In genomic region chr15:89628791-89629715, GRCh38 we compare ENCODE assay signal across 19 cellular contexts. TPM values are rescaled to one million over a fixed set of nuclear protein-coding genes. Genes with fewer than 3 reads are reported as not detected.
DNase-seq lines count a peak whose midpoint lies in the region; ATAC-seq and TF ChIP-seq lines count a peak whose summit lies in the region.
"Had no signal": no experiment of that assay in that cellular context is flagged by ENCODE, and none has a peak within 500 bp of the region (broad histone marks: within the 10 kb centered on the region; RNA-seq: fewer than 3 reads in every experiment).

No MANE protein-coding gene starts in this region.

- peaks cover 4% of the 10 kb centered on the region for H3K4me1 Mint-ChIP-seq in activated naive CD8-positive, alpha-beta T cell treated with anti-CD3 and anti-CD28 coated beads, Interleukin-2, amount 50 U/mL, for 24 hours
- peaks cover 5% of the 10 kb centered on the region for H3K4me1 Mint-ChIP-seq in activated CD8-positive, alpha-beta T cell treated with anti-CD3 and anti-CD28 coated beads for 36 hours (ENCODE audit: low read depth)

- peaks cover 0 to 37% (median 17%) of the 10 kb centered on the region in 11 experiments; a peak in 9 of 22 replicates for H4K20me1 ChIP-seq in BLaER1 treated with 17β-estradiol and CSF1 and Interleukin-3, amounts not matched to agents 10 nM and 100 nM

- H3K4me3 Mint-ChIP-seq in activated naive CD8-positive, alpha-beta T cell treated with anti-CD3 and anti-CD28 coated beads, Interleukin-2, amount 50 U/mL, for 24 hours, result peak overlapping the region; percentile 18
- H3K4me3 Mint-ChIP-seq in activated CD8-positive, alpha-beta T cell treated with anti-CD3 and anti-CD28 coated beads for 36 hours, result no peak overlapping the region

- H3K9me3 Mint-ChIP-seq in activated naive CD8-positive, alpha-beta T cell treated with anti-CD3 and anti-CD28 coated beads, Interleukin-2, amount 50 U/mL, for 24 hours, result no peaks in the 10 kb centered on the region
- H3K9me3 Mint-ChIP-seq in activated CD8-positive, alpha-beta T cell treated with anti-CD3 and anti-CD28 coated beads for 36 hours, result no peaks in the 10 kb centered on the region

- DNase-seq in H7 (peak; percentile 67), mesenteric fat pad (ENCODE audit: low spot score) (peak; percentile 37), heart left ventricle (no peak), sigmoid colon (no peak)
- no peak for DNase-seq in activated naive CD8-positive, alpha-beta T cell treated with anti-CD3 and anti-CD28 coated beads, Interleukin-2, amount 50 U/mL, for 24 hours
- DNase-seq in activated CD8-positive, alpha-beta T cell treated with anti-CD3 and anti-CD28 coated beads for 36 hours, result no peak
- DNase-seq: activated gamma-delta T cell, amniotic stem cell, caudate nucleus, DND-41, left lung, NCI-H1694, NCI-H226, testis had no signal

- intact Hi-C loops in heart left ventricle (cut with DNase I), result no loop called here
- intact Hi-C loops in sigmoid colon (cut with DNase I), result no loop called here
- intact Hi-C loops in activated CD8-positive, alpha-beta T cell treated with anti-CD3 and anti-CD28 coated beads for 36 hours (cut with micrococcal nuclease), result no loop called here

- no peaks in the 10 kb centered on the region for H3K27me3 Mint-ChIP-seq in activated naive CD8-positive, alpha-beta T cell treated with anti-CD3 and anti-CD28 coated beads, Interleukin-2, amount 50 U/mL, for 24 hours
- H3K27me3 Mint-ChIP-seq in activated CD8-positive, alpha-beta T cell treated with anti-CD3 and anti-CD28 coated beads for 36 hours, result no peaks in the 10 kb centered on the region

- H3K36me3 ChIP-seq in BLaER1 treated with 17β-estradiol and CSF1 and Interleukin-3, amounts not matched to agents 10 nM and 100 nM, result peaks cover 71 to 98% (median 97%) of the 10 kb centered on the region in 11 experiments
- H3K36me3 ChIP-seq in H7 (replicated peaks; ENCODE audit: control insufficient read depth, insufficient read depth, low read length), result peaks cover 66% of the 10 kb centered on the region
- H3K36me3 ChIP-seq in heart left ventricle, result peaks cover 0 to 77% (median 51%) of the 10 kb centered on the region in 9 donors
- peaks cover 20 to 87% (median 43%) of the 10 kb centered on the region in 4 donors for H3K36me3 ChIP-seq in sigmoid colon

- H3K27me3 ChIP-seq in BLaER1 treated with 17β-estradiol and CSF1 and Interleukin-3, amounts not matched to agents 10 nM and 100 nM, result no peaks in the 10 kb centered on the region
- no peaks in the 10 kb centered on the region for H3K27me3 ChIP-seq in H7 (ENCODE audit: control insufficient read depth, insufficient read depth, low read length)
- H3K27me3 ChIP-seq in heart left ventricle, result no peaks in the 10 kb centered on the region
- H3K27me3 ChIP-seq in sigmoid colon, result no peaks in the 10 kb centered on the region
- H3K27me3 ChIP-seq: left lung, neutrophil, right atrium auricular region, testis had no signal

- peak overlapping the region in 6 of 11 experiments; percentile 10 to 43 (median 36); a peak in 5 of 22 replicates for H3K27ac ChIP-seq in BLaER1 treated with 17β-estradiol and CSF1 and Interleukin-3, amounts not matched to agents 10 nM and 100 nM
- no peak overlapping the region for H3K27ac ChIP-seq in heart left ventricle
- no peak overlapping the region for H3K27ac ChIP-seq in sigmoid colon
- H3K27ac ChIP-seq: left lung, neutrophil, right atrium auricular region, testis had no signal

- H3K4me2 ChIP-seq in BLaER1 treated with 17β-estradiol and CSF1 and Interleukin-3, amounts not matched to agents 10 nM and 100 nM, result peak overlapping the region in 5 of 11 experiments; percentile 7 to 48 (median 39); a peak in 4 of 22 replicates

- H3K4me1 ChIP-seq in BLaER1 treated with 17β-estradiol and CSF1 and Interleukin-3, amounts not matched to agents 10 nM and 100 nM, result peaks cover 0 to 24% (median 11%) of the 10 kb centered on the region in 10 experiments; a peak in 13 of 20 replicates
- no peaks in the 10 kb centered on the region for H3K4me1 ChIP-seq in heart left ventricle
- H3K4me1 ChIP-seq in sigmoid colon, result no peaks in the 10 kb centered on the region
- H3K4me1 ChIP-seq: left lung, right atrium auricular region, testis had no signal

- CTCF ChIA-PET in activated CD8-positive, alpha-beta T cell treated with anti-CD3 and anti-CD28 coated beads for 36 hours (lab: Charles Lee), result interaction anchor here (1.2 kb wide), 1 partner anchor 19 kb away, joined by 3 read pairs; no protein-coding TSS in a partner anchor

- TF ChIP-seq CTCF in heart left ventricle (IDR thresholded peaks at IDR 0.05) (no peak), sigmoid colon (IDR thresholded peaks at IDR 0.05) (no peak)
- TF ChIP-seq CTCF in activated CD8-positive, alpha-beta T cell treated with anti-CD3 and anti-CD28 coated beads for 36 hours (IDR thresholded peaks at IDR 0.05), result no peak

- no peak for TF ChIP-seq POLR2A in heart left ventricle (IDR thresholded peaks at IDR 0.05)
- TF ChIP-seq POLR2A in sigmoid colon (IDR thresholded peaks at IDR 0.05), result no peak

- H3K9ac ChIP-seq in BLaER1 treated with 17β-estradiol and CSF1 and Interleukin-3, amounts not matched to agents 10 nM and 100 nM, result peak overlapping the region in 3 of 11 experiments; percentile 22 to 33 (median 23); a peak in 1 of 22 replicates

- TF ChIP-seq EP300 in sigmoid colon (IDR thresholded peaks at IDR 0.05), result no peak

- ATAC-seq in activated naive CD8-positive, alpha-beta T cell treated with anti-CD3 and anti-CD28 coated beads, Interleukin-2, amount 50 U/mL, for 24 hours, result no peak
- no peak for ATAC-seq in heart left ventricle
- no peak for ATAC-seq in GM18909 (IDR thresholded peaks at IDR 0.05; ENCODE audit: poor library complexity, unreplicated experiment)
- ATAC-seq in activated CD8-positive, alpha-beta T cell treated with anti-CD3 and anti-CD28 coated beads for 36 hours, result no peak
- ATAC-seq: esophagus mucosa, left lung had no signal

- H3K27ac Mint-ChIP-seq in activated naive CD8-positive, alpha-beta T cell treated with anti-CD3 and anti-CD28 coated beads, Interleukin-2, amount 50 U/mL, for 24 hours, result peak overlapping the region; percentile 7
- H3K27ac Mint-ChIP-seq in activated CD8-positive, alpha-beta T cell treated with anti-CD3 and anti-CD28 coated beads for 36 hours, result no peak overlapping the region

- no peak overlapping the region for H3K4me3 ChIP-seq in BLaER1 treated with 17β-estradiol and CSF1 and Interleukin-3, amounts not matched to agents 10 nM and 100 nM
- H3K4me3 ChIP-seq in H7 (ENCODE audit: insufficient read depth, low read depth, low read length) (no peak overlapping the region), heart left ventricle (no peak overlapping the region), sigmoid colon (no peak overlapping the region)
- H3K4me3 ChIP-seq: left lung, right atrium auricular region, testis had no signal

- POLR2A ChIA-PET in activated CD8-positive, alpha-beta T cell treated with anti-CD3 and anti-CD28 coated beads for 36 hours (lab: Charles Lee), result no interaction called here

- WGBS in heart left ventricle, 4 donors, result 91 to 95% (median 93%) methylated on average over 28 to 31 of the region's 31 CpGs
- WGBS in sigmoid colon, 2 donors, result 94% methylated on average over 31 of the region's 31 CpGs

- H3K36me3 Mint-ChIP-seq in activated naive CD8-positive, alpha-beta T cell treated with anti-CD3 and anti-CD28 coated beads, Interleukin-2, amount 50 U/mL, for 24 hours (ENCODE audit: low read depth), result peaks cover 53% of the 10 kb centered on the region
- peaks cover 73% of the 10 kb centered on the region for H3K36me3 Mint-ChIP-seq in activated CD8-positive, alpha-beta T cell treated with anti-CD3 and anti-CD28 coated beads for 36 hours (ENCODE audit: low read depth)

- peaks cover 10 to 48% (median 29%) of the 10 kb centered on the region in 11 experiments; a peak in 21 of 22 replicates for H3K9me3 ChIP-seq in BLaER1 treated with 17β-estradiol and CSF1 and Interleukin-3, amounts not matched to agents 10 nM and 100 nM (replicated peaks in 1 of 11)
- no peaks in the 10 kb centered on the region for H3K9me3 ChIP-seq in heart left ventricle
- H3K9me3 ChIP-seq in sigmoid colon, result no peaks in the 10 kb centered on the region
- H3K9me3 ChIP-seq: neutrophil, right atrium auricular region, testis had no signal

RNA-seq across cellular contexts. Expression of gene KIF7, which starts 26.2 kb away (rescaled TPM):
- total RNA-seq in H7 (2014; rRNA removed; shearing (Covaris generic)), result 7.8 and 9.0 TPM in 2 replicates
- total RNA-seq in mesenteric fat pad (12.7 TPM), heart left ventricle (1 to 10 TPM; 2.7 to 9.2 (median 3.5) TPM), sigmoid colon (10 to 100 TPM in 1 of 4 donors, 1 to 10 TPM in 3; 5.4 to 15.2 (median 7.1) TPM)
- polyA plus RNA-seq in heart left ventricle (1 to 10 TPM; 1.3 to 3.0 TPM), sigmoid colon (1 to 10 TPM in 1 of 3 donors, under 1 TPM in 2; 0.46 to 1.9 (median 0.60) TPM)
- total RNA-seq in activated CD8-positive, alpha-beta T cell treated with anti-CD3 and anti-CD28 coated beads for 36 hours, result 1 to 10 TPM; 2.7 to 3.7 TPM

RNA-seq across cellular contexts. Expression of gene PLIN1, which starts 50.1 kb away (rescaled TPM):
- 0.18 TPM in 1 of 2 replicates, not detected in the other for total RNA-seq in H7 (2014; rRNA removed; shearing (Covaris generic))
- total RNA-seq in mesenteric fat pad (1,691 TPM), heart left ventricle (100 to 1,000 TPM in 1 of 9 donors, 10 to 100 TPM in 2, 1 to 10 TPM in 4, under 1 TPM in 2; 0.28 to 143 (median 3.3) TPM), sigmoid colon (10 to 100 TPM in 1 of 4 donors, 1 to 10 TPM in 2, under 1 TPM in 1; 0.95 to 49.6 (median 1.6) TPM)
- polyA plus RNA-seq in heart left ventricle (10 to 100 TPM in 1 of 2 donors, 1 to 10 TPM in 1; 6.5 to 11.8 TPM), sigmoid colon (10 to 100 TPM in 1 of 3 donors, 1 to 10 TPM in 2; 1.2 to 16.9 (median 4.8) TPM)
- 1 to 10 TPM in 1 of 2 experiments, under 1 TPM in 1; 0.50 to 1.1 TPM for total RNA-seq in activated CD8-positive, alpha-beta T cell treated with anti-CD3 and anti-CD28 coated beads for 36 hours

RNA-seq across cellular contexts. Expression of gene TICRR, which starts 53.8 kb away (rescaled TPM):
- 19.2 and 24.1 TPM in 2 replicates for total RNA-seq in H7 (2014; rRNA removed; shearing (Covaris generic))
- total RNA-seq in mesenteric fat pad, result not detected
- total RNA-seq in heart left ventricle, result 1 to 10 TPM in 1 of 9 donors, under 1 TPM in 5, not detected in 3; 0.05 to 1.4 (median 0.10) TPM
- under 1 TPM in 1 of 2 donors, not detected in 1; 0.04 TPM for polyA plus RNA-seq in heart left ventricle
- total RNA-seq in sigmoid colon, result under 1 TPM in 1 of 4 donors, not detected in 3; 0.14 TPM
- polyA plus RNA-seq in sigmoid colon, result 1 to 10 TPM in 1 of 3 donors, under 1 TPM in 2; 0.23 to 3.5 (median 0.60) TPM
- 10 to 100 TPM; 27.0 to 29.2 TPM for total RNA-seq in activated CD8-positive, alpha-beta T cell treated with anti-CD3 and anti-CD28 coated beads for 36 hours
- total RNA-seq: right atrium auricular region had no signal

Comparison
In these comparisons a context has a peak if more than half of its experiments do, and no peak if none do; other contexts are left out.
1. H3K27ac ChIP-seq: peak in BLaER1 treated with 17β-estradiol and CSF1 and Interleukin-3, amounts not matched to agents 10 nM and 100 nM (6 of 11); none in heart left ventricle (0 of 12) and sigmoid colon (0 of 4).
2. DNase-seq: peak in H7 (single experiment) and mesenteric fat pad (single experiment); none in activated naive CD8-positive, alpha-beta T cell treated with anti-CD3 and anti-CD28 coated beads, Interleukin-2, amount 50 U/mL, for 24 hours (single experiment), heart left ventricle (0 of 5), sigmoid colon (single experiment) and activated CD8-positive, alpha-beta T cell treated with anti-CD3 and anti-CD28 coated beads for 36 hours (single experiment).
3. RNA of gene PLIN1, which starts 50.1 kb away (total RNA-seq): 1,691 TPM in mesenteric fat pad (single experiment); 0.28 to 143 TPM in heart left ventricle, 0.95 to 49.6 TPM in sigmoid colon, 0.50 to 1.1 TPM in activated CD8-positive, alpha-beta T cell treated with anti-CD3 and anti-CD28 coated beads for 36 hours and 0.18 TPM in H7; every median in the first group is over 10 times any median in the second.